ENCODE assay signal across 24 cellular contexts in genomic region chr5:32563614-32564013, GRCh38.
"Had no signal": no experiment of that assay in that cellular context is flagged by ENCODE, and none has a peak within 500 bp of the region (broad histone marks: within the 10 kb centered on the region; RNA-seq: fewer than 3 reads in every experiment).

No MANE protein-coding gene starts in this region.

- ATAC-seq: HepG2, Panc1, PC-3 had no signal

- H3K27ac ChIP-seq: RWPE1, SJSA1, SK-N-MC had no signal

- H3K4me3 ChIP-seq: MG63, SJSA1, SK-N-MC had no signal

- DNase-seq: Karpas-422; KG1; MG63; NCI-H1092; NCI-H1105 treated with DMSO at 0.1 percent for 48 hours; NCI-H1417 treated with DMSO at 0.1 percent for 48 hours; NCI-H146; NCI-H1694 treated with DMSO at 0.1 percent for 48 hours; NCI-H1930; NCI-H2081; NCI-H2107; NCI-H2227 treated with DMSO at 0.1 percent for 48 hours; NCI-H510A; NCI-H524 treated with DMSO at 0.1 percent for 48 hours; NCI-H69; NCI-H774; NK-92 treated with Interleukin-12 subunit alpha and Interleukin-12 subunit beta, amount 100 ng/mL, for 24 hours; PC-3; SIG-M5 had no signal

- H3K4me1 ChIP-seq: SJSA1 had no signal

- H3K9me3 ChIP-seq: SJSA1 had no signal

- H3K36me3 ChIP-seq: MG63, SJSA1 had no signal

- H3K27me3 ChIP-seq: MG63, SJSA1 had no signal
